Comparison of ENCODE assay signal across 6 cellular contexts in the genomic region with DNA sequence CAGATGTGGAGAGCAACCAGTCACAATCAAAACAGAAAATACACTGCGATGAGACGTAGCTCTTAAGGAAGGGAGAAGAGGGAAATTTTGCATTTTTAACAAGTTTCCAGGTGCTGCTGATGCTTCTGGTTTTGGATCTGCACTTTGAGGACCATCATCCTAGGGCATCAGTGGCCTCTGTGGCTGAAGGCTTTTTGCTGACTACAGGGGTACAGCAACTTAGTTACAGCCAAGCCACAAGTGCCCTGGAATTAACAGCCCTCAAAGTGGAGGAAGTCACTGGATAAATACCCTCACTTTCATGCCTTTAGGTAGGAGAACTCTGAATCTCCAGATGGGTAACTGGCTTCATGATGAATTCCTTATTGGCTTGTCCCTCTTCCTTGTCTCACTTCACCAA.
"Had no signal": no experiment of that assay in that cellular context is flagged by ENCODE, and none has a peak within 500 bp of the region (broad histone marks: within the 10 kb centered on the region; RNA-seq: fewer than 3 reads in every experiment).

No MANE protein-coding gene starts in this region.

- DNase-seq: IMR-90, KBM-7, KG1 had no signal

- H3K9ac ChIP-seq: KMS-11 had no signal

- H3K4me2 ChIP-seq: KMS-11 had no signal

- H3K27ac ChIP-seq: HL-60, KMS-11 had no signal

- FAIRE-seq: HTR-8/SVneo had no signal
